ENCODE assay signal across 1 cellular context in the genomic region with DNA sequence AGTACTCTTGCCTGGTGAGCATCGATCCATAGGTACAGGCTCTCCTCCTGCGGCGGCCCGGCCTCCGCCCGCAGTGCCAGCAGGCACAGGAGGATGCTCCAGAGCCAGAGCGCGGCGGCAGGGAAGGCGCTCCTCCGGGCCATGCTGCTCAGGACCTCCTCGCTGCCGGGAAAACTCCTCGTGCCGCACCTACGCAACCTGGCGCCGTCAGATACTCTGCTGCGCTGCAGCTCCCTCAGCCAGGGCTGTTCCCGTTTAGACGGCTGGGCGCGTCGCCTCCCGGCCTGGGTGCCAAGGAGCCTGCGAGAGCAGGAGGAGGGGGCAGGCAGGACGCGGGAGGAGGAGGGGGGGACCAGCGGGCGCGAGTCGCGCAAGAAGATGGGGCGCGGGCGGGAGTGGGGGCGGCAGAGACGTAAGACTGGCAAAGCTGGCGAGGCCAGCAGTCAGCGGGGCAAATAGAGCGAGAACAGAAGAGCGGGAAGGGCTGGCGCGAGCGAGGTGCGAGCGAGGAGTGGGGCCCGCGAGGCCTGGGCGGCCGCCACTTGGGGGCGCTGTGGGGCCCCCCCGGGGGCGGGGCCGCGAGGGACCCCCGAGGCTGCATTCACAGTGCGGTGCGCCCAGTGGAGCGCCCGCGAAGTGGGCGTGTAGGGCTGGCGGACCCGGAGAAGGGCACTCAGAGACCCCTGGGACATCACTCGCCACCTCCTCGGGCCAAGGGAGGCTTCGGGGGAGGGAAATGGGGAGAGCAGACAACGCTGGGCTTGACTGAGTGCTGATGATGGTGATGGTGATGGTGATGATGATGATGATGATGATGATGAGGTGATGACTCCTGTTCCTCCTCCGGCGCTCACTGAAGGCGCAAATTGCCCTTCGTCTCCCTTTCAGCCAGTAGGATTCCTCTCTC.
TF ChIP-seq lines count a peak whose summit lies in the region.

A gene with protein sequence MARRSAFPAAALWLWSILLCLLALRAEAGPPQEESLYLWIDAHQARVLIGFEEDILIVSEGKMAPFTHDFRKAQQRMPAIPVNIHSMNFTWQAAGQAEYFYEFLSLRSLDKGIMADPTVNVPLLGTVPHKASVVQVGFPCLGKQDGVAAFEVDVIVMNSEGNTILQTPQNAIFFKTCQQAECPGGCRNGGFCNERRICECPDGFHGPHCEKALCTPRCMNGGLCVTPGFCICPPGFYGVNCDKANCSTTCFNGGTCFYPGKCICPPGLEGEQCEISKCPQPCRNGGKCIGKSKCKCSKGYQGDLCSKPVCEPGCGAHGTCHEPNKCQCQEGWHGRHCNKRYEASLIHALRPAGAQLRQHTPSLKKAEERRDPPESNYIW (minus strand): TSS at position 257 of the 907 bp plus-strand sequence. CDS start 114 bp downstream, at position 143.

TF ChIP-seq in SK-N-SH, 30 proteins besides CTCF, POLR2A, EP300 and RAD21 (continued from another document):
- TF ChIP-seq, protein P1, sequence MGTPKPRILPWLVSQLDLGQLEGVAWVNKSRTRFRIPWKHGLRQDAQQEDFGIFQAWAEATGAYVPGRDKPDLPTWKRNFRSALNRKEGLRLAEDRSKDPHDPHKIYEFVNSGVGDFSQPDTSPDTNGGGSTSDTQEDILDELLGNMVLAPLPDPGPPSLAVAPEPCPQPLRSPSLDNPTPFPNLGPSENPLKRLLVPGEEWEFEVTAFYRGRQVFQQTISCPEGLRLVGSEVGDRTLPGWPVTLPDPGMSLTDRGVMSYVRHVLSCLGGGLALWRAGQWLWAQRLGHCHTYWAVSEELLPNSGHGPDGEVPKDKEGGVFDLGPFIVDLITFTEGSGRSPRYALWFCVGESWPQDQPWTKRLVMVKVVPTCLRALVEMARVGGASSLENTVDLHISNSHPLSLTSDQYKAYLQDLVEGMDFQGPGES (IDR thresholded peaks at IDR 0.05; ENCODE audit: low read depth, low read length), result no peak
- TF ChIP-seq RCOR1 (IDR thresholded peaks at IDR 0.05; ENCODE audit: low read length), result no peak
- no peak for TF ChIP-seq FOXM1 (IDR thresholded peaks at IDR 0.05; ENCODE audit: low read depth)
- no peak for TF ChIP-seq YY1 (IDR thresholded peaks at IDR 0.05; ENCODE audit: low read depth)
- TF ChIP-seq SMC3 (IDR thresholded peaks at IDR 0.05; ENCODE audit: low read depth, low read length), result no peak
- no peak for TF ChIP-seq NFIC (IDR thresholded peaks at IDR 0.05; ENCODE audit: borderline replicate concordance)
